8 cellular contexts compared by ENCODE assay signal in genomic region chr19:55454787-55455243, GRCh38. TPM values are rescaled to one million over a fixed set of nuclear protein-coding genes. Genes with fewer than 3 reads are reported as not detected.
A peak's percentile ranks its signal among the peaks of the same experiment; 100 is the strongest.
DNase-seq lines count a peak whose midpoint lies in the region; ATAC-seq and TF ChIP-seq lines count a peak whose summit lies in the region.

No MANE protein-coding gene starts in this region.

- no peak for TF ChIP-seq POLR2A in gastrocnemius medialis (IDR thresholded peaks at IDR 0.05)

- H3K4me3 ChIP-seq in foreskin fibroblast (ENCODE audit: low read depth in 1 of 2, low read length in 2 of 2) (no peak overlapping the region), gastrocnemius medialis (no peak overlapping the region)

- TF ChIP-seq CTCF in foreskin fibroblast (IDR thresholded peaks at IDR 0.05; ENCODE audit: low read depth, low read length) (peak; percentile 73), gastrocnemius medialis (IDR thresholded peaks at IDR 0.05 in 4 of 5, conservative IDR thresholded peaks at IDR 0.05 in 1 of 5) (peak in 3 of 5 experiments; percentile 33 to 41 (median 38))

- DNase-seq in NOMO-1 (lab: John Stamatoyannopoulos, UW; ENCODE audit: unreplicated experiment in 2 of 2) (peak; percentile 16 to 39), NOMO-1 treated with dmso at 0.1 percent for 144 hours (lab: John Stamatoyannopoulos, UW; ENCODE audit: unreplicated experiment) (no peak), NCI-H2227 (lab: John Stamatoyannopoulos, UW; ENCODE audit: unreplicated experiment) (peak; percentile 91), activated T-cell treated with anti-CD3 and anti-CD28 coated beads for 48 hours (ENCODE audit: low read depth) (peak; percentile 42), foreskin fibroblast (peak; percentile 26 to 74), gastrocnemius medialis (no peak), foreskin melanocyte (no peak)

- ATAC-seq in gastrocnemius medialis, result no peak
- ATAC-seq in esophagus mucosa, result no peak

- peaks cover 21 to 25% (median 22%) of the 10 kb centered on the region in 3 donors for H3K27me3 ChIP-seq in gastrocnemius medialis

- H3K27ac ChIP-seq in gastrocnemius medialis, result no peak overlapping the region

- no peaks in the 10 kb centered on the region for H3K36me3 ChIP-seq in gastrocnemius medialis

- in situ Hi-C loops in gastrocnemius medialis (cut with MboI; ENCODE audit: low sequenced_read_pairs in 4 of 4), result no loop called here

- H3K4me1 ChIP-seq in gastrocnemius medialis, result peaks cover 3 to 11% of the 10 kb centered on the region in 2 donors

- intact Hi-C loops in gastrocnemius medialis (cut with DNase I; ENCODE audit: low total_unique reads), result no loop called here

- H3K9me3 ChIP-seq in gastrocnemius medialis, result no peaks in the 10 kb centered on the region

RNA-seq across cellular contexts. Expression of gene ISOC2, which starts 6.6 kb away (rescaled TPM):
- total RNA-seq in gastrocnemius medialis (100 to 1,000 TPM in 1 of 4 donors, 10 to 100 TPM in 3; 59.7 to 101 (median 88.7) TPM), esophagus mucosa (41.9 TPM)

RNA-seq across cellular contexts. Expression of gene C19orf85, which starts 9.7 kb away (rescaled TPM):
- not detected for total RNA-seq in gastrocnemius medialis
- not detected for total RNA-seq in esophagus mucosa

RNA-seq across cellular contexts. Expression of gene SHISA7, which starts 11.7 kb away (rescaled TPM):
- not detected for total RNA-seq in gastrocnemius medialis
- not detected for total RNA-seq in esophagus mucosa

RNA-seq across cellular contexts. Expression of gene ZNF628, which starts 21.6 kb away (rescaled TPM):
- 10 to 100 TPM in 3 of 4 donors, 1 to 10 TPM in 1; 7.4 to 22.3 (median 14.1) TPM for total RNA-seq in gastrocnemius medialis
- 3.7 TPM for total RNA-seq in esophagus mucosa

RNA-seq across cellular contexts. Expression of gene NAT14, which starts 30.2 kb away (rescaled TPM):
- total RNA-seq in gastrocnemius medialis, result 1 to 10 TPM in 2 of 4 donors, under 1 TPM in 2; 0.40 to 2.5 (median 1.1) TPM
- 7.5 TPM for total RNA-seq in esophagus mucosa

Comparison
In these comparisons a context has a peak if more than half of its experiments do, and no peak if none do; other contexts are left out.
1. DNase-seq: peak in NOMO-1 (2 of 2), NCI-H2227 (single experiment), activated T-cell treated with anti-CD3 and anti-CD28 coated beads for 48 hours (single experiment) and foreskin fibroblast (2 of 2); none in NOMO-1 treated with dmso at 0.1 percent for 144 hours (single experiment), gastrocnemius medialis (0 of 2) and foreskin melanocyte (single experiment).